17 cellular contexts compared by ENCODE assay signal in genomic region chr12:52909796-52910195, GRCh38. TPM values are rescaled to one million over a fixed set of nuclear protein-coding genes. Genes with fewer than 3 reads are reported as not detected.
DNase-seq lines count a peak whose midpoint lies in the region; ATAC-seq, FAIRE-seq and TF ChIP-seq lines count a peak whose summit lies in the region.
"Had no signal": no experiment of that assay in that cellular context is flagged by ENCODE, and none has a peak within 500 bp of the region (broad histone marks: within the 10 kb centered on the region; RNA-seq: fewer than 3 reads in every experiment).

No MANE protein-coding gene starts in this region.

- peak overlapping the region; percentile 84 for H2BK120ac ChIP-seq in trophoblast cell (ENCODE audit: insufficient read depth, low read length, poor library complexity)

- H3K9me1 ChIP-seq in endothelial cell of umbilical vein (replicated peaks; ENCODE audit: control insufficient read depth, extremely low read depth, insufficient read depth, low read length), result no peaks in the 10 kb centered on the region

- no peaks in the 10 kb centered on the region for H3K9me3 ChIP-seq in Panc1 (ENCODE audit: control insufficient read depth, insufficient read depth, low read depth, low read length)
- H3K9me3 ChIP-seq in endothelial cell of umbilical vein (replicated peaks; ENCODE audit: control insufficient read depth, insufficient read depth, low read length), result no peaks in the 10 kb centered on the region
- H3K9me3 ChIP-seq in trophoblast cell (ENCODE audit: insufficient read depth, low read depth, low read length), result no peaks in the 10 kb centered on the region
- H3K9me3 ChIP-seq in spleen, result no peaks in the 10 kb centered on the region

- H3K4ac ChIP-seq in trophoblast cell (ENCODE audit: low read depth, low read length), result peak overlapping the region; percentile 53

- peak overlapping the region; percentile 88 for H4K91ac ChIP-seq in trophoblast cell (ENCODE audit: low read depth, low read length)

- WGBS in trophoblast cell (ENCODE audit: extremely low coverage, insufficient coverage, insufficient read length), result no CpG with 5 or more reads among the region's 3 CpGs
- 90 to 99% (median 93%) methylated on average over 3 of the region's 3 CpGs for WGBS in spleen, 5 donors

- no peak for TF ChIP-seq CTCF in Panc1 (IDR thresholded peaks at IDR 0.05)
- TF ChIP-seq CTCF in endothelial cell of umbilical vein (IDR thresholded peaks at IDR 0.05; ENCODE audit: extremely low read depth in 1 of 2, insufficient read depth in 1 of 2, low read depth in 1 of 2, low read length in 2 of 2), result no peak
- no peak for TF ChIP-seq CTCF in spleen (IDR thresholded peaks at IDR 0.05 in 8 of 11, conservative IDR thresholded peaks at IDR 0.05 in 3 of 11)

- BruUV-seq in Panc1 (replicated peaks; lab: Mats Ljungman, UMichigan) (no TSS peak), endothelial cell of umbilical vein (replicated peaks; lab: Mats Ljungman, UMichigan) (no TSS peak)

- no peak for TF ChIP-seq POLR2A in endothelial cell of umbilical vein (IDR thresholded peaks at IDR 0.05; ENCODE audit: low read depth, low read length)
- TF ChIP-seq POLR2A in spleen (IDR thresholded peaks at IDR 0.05), result no peak

- H2AFZ ChIP-seq in endothelial cell of umbilical vein (ENCODE audit: low read depth, low read length), result no peak overlapping the region
- no peak overlapping the region for H2AFZ ChIP-seq in trophoblast cell (ENCODE audit: insufficient read depth, low read length, poor library complexity)

- H2AK5ac ChIP-seq in trophoblast cell (ENCODE audit: low read length), result peak overlapping the region; percentile 94

- H3K36me3 ChIP-seq in Panc1 (ENCODE audit: control insufficient read depth, insufficient read depth, low read length) (no peaks in the 10 kb centered on the region), endothelial cell of umbilical vein (ENCODE audit: control insufficient read depth in 2 of 2, extremely low read depth in 1 of 2, insufficient read depth in 2 of 2, low read length in 2 of 2) (no peaks in the 10 kb centered on the region), trophoblast cell (ENCODE audit: control insufficient read depth in 1 of 2, insufficient read depth in 2 of 2, low read length in 2 of 2) (no peaks in the 10 kb centered on the region), spleen (no peaks in the 10 kb centered on the region)

- no peak overlapping the region for H3K23ac ChIP-seq in trophoblast cell (ENCODE audit: low read length)

- H3K79me2 ChIP-seq in endothelial cell of umbilical vein (ENCODE audit: control insufficient read depth, insufficient read depth, low read length) (no peaks in the 10 kb centered on the region), trophoblast cell (ENCODE audit: control insufficient read depth, insufficient read depth, low read length, poor library complexity) (peaks cover 26% of the 10 kb centered on the region)

- peak overlapping the region; percentile 61 for H2BK5ac ChIP-seq in trophoblast cell (ENCODE audit: low read depth, low read length, poor library complexity)

- H3K4me2 ChIP-seq in endothelial cell of umbilical vein (ENCODE audit: insufficient read depth, low read length) (no peak overlapping the region), trophoblast cell (ENCODE audit: low read length) (no peak overlapping the region)
- H3K4me2 ChIP-seq: KMS-11 had no signal

- intact Hi-C loops in Panc1 (cut with micrococcal nuclease; ENCODE audit: unreplicated experiment) (no loop called here), endothelial cell of umbilical vein (cut with micrococcal nuclease) (no loop called here), spleen (cut with DNase I; ENCODE audit: low total_unique reads) (no loop called here)

- DNase-seq in EH (ENCODE audit: low read depth), result peak; percentile 18
- DNase-seq in Panc1 (ENCODE audit: low read depth, low spot score), result no peak
- DNase-seq in endothelial cell of umbilical vein (ENCODE audit: low read depth, low spot score), result no peak
- DNase-seq in trophoblast cell, result peak in 1 of 2 donors; percentile 45
- no peak for DNase-seq in GF-D8 (lab: John Stamatoyannopoulos, UW)
- DNase-seq in spleen, result no peak
- no peak for DNase-seq in amniotic stem cell (lab: John Stamatoyannopoulos, UW)
- DNase-seq: DMS153, EL, HCEC 1CT, NCI-H1048, NCI-H1436 treated with DMSO at 0.1 percent for 48 hours, NCI-H2029 treated with DMSO at 0.1 percent for 48 hours, NCI-H2171 treated with DMSO at 0.1 percent for 48 hours had no signal

- peaks cover 42% of the 10 kb centered on the region for H3K79me1 ChIP-seq in trophoblast cell (ENCODE audit: low read length)

- peak overlapping the region; percentile 81 for H3K27ac ChIP-seq in Panc1 (ENCODE audit: low read length)
- H3K27ac ChIP-seq in endothelial cell of umbilical vein (ENCODE audit: insufficient read depth, low read depth, low read length), result no peak overlapping the region
- H3K27ac ChIP-seq in trophoblast cell (ENCODE audit: low read depth, low read length), result peak overlapping the region; percentile 9
- H3K27ac ChIP-seq in spleen, result no peak overlapping the region
- H3K27ac ChIP-seq: KMS-11 had no signal

- no peak for ATAC-seq in Panc1
- no peak for ATAC-seq in HG03039 (IDR thresholded peaks at IDR 0.05; ENCODE audit: unreplicated experiment)

- H2BK12ac ChIP-seq in trophoblast cell (ENCODE audit: low read length), result peak overlapping the region; percentile 100

- H3K18ac ChIP-seq in trophoblast cell (ENCODE audit: low read length), result peak overlapping the region; percentile 90

- no peaks in the 10 kb centered on the region for H3K27me3 ChIP-seq in Panc1 (ENCODE audit: control insufficient read depth, insufficient read depth, low read length)
- no peaks in the 10 kb centered on the region for H3K27me3 ChIP-seq in endothelial cell of umbilical vein (ENCODE audit: control insufficient read depth in 2 of 2, insufficient read depth in 2 of 2, low read length in 2 of 2)
- H3K27me3 ChIP-seq in trophoblast cell (ENCODE audit: insufficient read depth, low read length), result no peaks in the 10 kb centered on the region
- no peaks in the 10 kb centered on the region for H3K27me3 ChIP-seq in spleen (replicated peaks in 1 of 7)

- H4K12ac ChIP-seq in trophoblast cell (ENCODE audit: low read depth, low read length), result no peak overlapping the region

- H4K8ac ChIP-seq in trophoblast cell (ENCODE audit: low read depth, low read length), result no peak overlapping the region

- H3K4me1 ChIP-seq in Panc1 (ENCODE audit: control insufficient read depth, insufficient read depth, low read length) (peaks cover 47% of the 10 kb centered on the region), endothelial cell of umbilical vein (ENCODE audit: control insufficient read depth, extremely low read depth, insufficient read depth, low read length) (peaks cover 7% of the 10 kb centered on the region), trophoblast cell (ENCODE audit: control insufficient read depth in 1 of 2, insufficient read depth in 2 of 2, low read length in 2 of 2) (peaks cover 41 to 45% of the 10 kb centered on the region in 2 experiments), spleen (peaks cover 0 to 22% (median 10%) of the 10 kb centered on the region in 6 donors)

- no peaks in the 10 kb centered on the region for H4K20me1 ChIP-seq in endothelial cell of umbilical vein (replicated peaks; ENCODE audit: control insufficient read depth, extremely low read depth, insufficient read depth, low read length)

- dilution Hi-C loops in endothelial cell of umbilical vein (cut with MboI; ENCODE audit: extremely low pct_ligation_motif_present, low sequenced_read_pairs), result no loop called here

- H3K14ac ChIP-seq in trophoblast cell (ENCODE audit: low read length), result peak overlapping the region; percentile 86

- in situ Hi-C loops in Panc1 (cut with HindIII; ENCODE audit: low pct_unique_long_range_greater_than_20kb, low sequenced_read_pairs), result no loop called here

- H3K9ac ChIP-seq in endothelial cell of umbilical vein (replicated peaks; ENCODE audit: extremely low read depth, insufficient read depth, low read length), result no peak overlapping the region
- no peak overlapping the region for H3K9ac ChIP-seq in trophoblast cell (ENCODE audit: low read length)
- H3K9ac ChIP-seq: KMS-11 had no signal

- no peak overlapping the region for H3K4me3 ChIP-seq in Panc1 (ENCODE audit: low read depth in 2 of 2, low read length in 2 of 2)
- H3K4me3 ChIP-seq in endothelial cell of umbilical vein (replicated peaks in 1 of 3; ENCODE audit: insufficient read depth in 1 of 3, low read depth in 1 of 3, low read length in 3 of 3), result no peak overlapping the region
- H3K4me3 ChIP-seq in trophoblast cell (ENCODE audit: low read depth, low read length), result no peak overlapping the region
- H3K4me3 ChIP-seq in spleen, result no peak overlapping the region

- peak; percentile 28 for FAIRE-seq in endothelial cell of umbilical vein (lab: Jason Lieb, UNC)

- POLR2A ChIA-PET in Panc1 (lab: Charles Lee), result interaction anchor here (1.4 to 1.7 kb wide), 2 partner anchors 13 to 15 kb away, joined by 3 to 4 read pairs; no protein-coding TSS in a partner anchor
- POLR2A ChIA-PET in endothelial cell of umbilical vein (lab: Charles Lee), result interaction anchor here (0.8 kb wide), 1 partner anchor 14 kb away, joined by 4 read pairs; no protein-coding TSS in a partner anchor

- CTCF ChIA-PET in Panc1 (lab: Charles Lee), result no interaction called here
- CTCF ChIA-PET in endothelial cell of umbilical vein (lab: Charles Lee), result interaction anchor here (0.9 to 2.7 kb wide), 12 partner anchors 10 to 83 kb away, joined by 3 to 14 read pairs (median 4); no protein-coding TSS in a partner anchor

RNA-seq across cellular contexts. Expression of gene KRT8, which starts 4.9 kb away (rescaled TPM):
- total RNA-seq in Panc1 (2021; ENCODE audit: unreplicated experiment), result 6,125 TPM
- polyA plus RNA-seq in Panc1 (2012; ENCODE audit: insufficient read length), result 7,157 TPM
- 22.1 and 31.7 TPM in 2 replicates for total RNA-seq in endothelial cell of umbilical vein
- 23.5 and 25.8 TPM in 2 replicates for polyA plus RNA-seq in endothelial cell of umbilical vein
- polyA plus RNA-seq in endothelial cell of umbilical vein (2011; cell fraction: cytosol; rRNA removed), result 22.8 and 28.4 TPM in 2 replicates
- 16.9 and 55.4 TPM in 2 replicates for polyA plus RNA-seq in endothelial cell of umbilical vein (2011; cell fraction: nucleus; rRNA removed)
- polyA plus RNA-seq in endothelial cell of umbilical vein (2012), result 27.8 and 42.2 TPM in 2 replicates
- 29.3 and 35.1 TPM in 2 replicates for polyA minus RNA-seq in endothelial cell of umbilical vein
- polyA minus RNA-seq in endothelial cell of umbilical vein (2011; cell fraction: cytosol; rRNA and poly(A)+ RNA removed), result 769 TPM
- 11.2 and 15.6 TPM in 2 replicates for polyA minus RNA-seq in endothelial cell of umbilical vein (2011; cell fraction: nucleus; rRNA and poly(A)+ RNA removed)
- polyA plus RNA-seq in trophoblast cell (2013), result 5,322 and 5,443 TPM in 2 replicates
- 10 to 100 TPM in 6 of 7 donors, 1 to 10 TPM in 1; 10.0 to 23.1 (median 18.6) TPM for total RNA-seq in spleen
- 10 to 100 TPM; 16.3 to 21.8 (median 19.3) TPM for polyA plus RNA-seq in spleen
- total RNA-seq: SK-MEL-5 had no signal

RNA-seq across cellular contexts. Expression of gene KRT18, which starts 39.1 kb away (rescaled TPM):
- total RNA-seq in Panc1 (2021; ENCODE audit: unreplicated experiment) (4,079 TPM), endothelial cell of umbilical vein (233 and 235 TPM in 2 replicates), spleen (10 to 100 TPM; 23.3 to 57.2 (median 26.0) TPM)
- polyA plus RNA-seq in Panc1 (2012; ENCODE audit: insufficient read length), result 4,352 TPM
- polyA plus RNA-seq in endothelial cell of umbilical vein (178 and 216 TPM in 2 replicates), spleen (10 to 100 TPM; 16.8 to 23.0 (median 18.4) TPM)
- polyA plus RNA-seq in endothelial cell of umbilical vein (2011; cell fraction: cytosol; rRNA removed), result 279 and 287 TPM in 2 replicates
- 212 and 213 TPM in 2 replicates for polyA plus RNA-seq in endothelial cell of umbilical vein (2011; cell fraction: nucleus; rRNA removed)
- polyA plus RNA-seq in endothelial cell of umbilical vein (2012), result 236 and 321 TPM in 2 replicates
- 162 and 170 TPM in 2 replicates for polyA minus RNA-seq in endothelial cell of umbilical vein
- 537 TPM for polyA minus RNA-seq in endothelial cell of umbilical vein (2011; cell fraction: cytosol; rRNA and poly(A)+ RNA removed)
- 50.7 and 51.4 TPM in 2 replicates for polyA minus RNA-seq in endothelial cell of umbilical vein (2011; cell fraction: nucleus; rRNA and poly(A)+ RNA removed)
- polyA plus RNA-seq in trophoblast cell (2013), result 4,184 and 4,236 TPM in 2 replicates

Comparison
In these comparisons a context has a peak if more than half of its experiments do, and no peak if none do; other contexts are left out.
1. H3K27ac ChIP-seq: peak in Panc1 (single experiment) and trophoblast cell (single experiment); none in endothelial cell of umbilical vein (single experiment) and spleen (0 of 8).
2. RNA of gene KRT8, which starts 4.9 kb away (total RNA-seq): 6,125 TPM in Panc1 (single experiment); 22.1 to 31.7 TPM in endothelial cell of umbilical vein and 10.0 to 23.1 TPM in spleen; every median in the first group is over 100 times any median in the second.
3. RNA of gene KRT18, which starts 39.1 kb away (total RNA-seq): 4,079 TPM in Panc1 (single experiment); 233 to 235 TPM in endothelial cell of umbilical vein and 23.3 to 57.2 TPM in spleen; every median in the first group is over 10 times any median in the second.